In the genomic region with DNA sequence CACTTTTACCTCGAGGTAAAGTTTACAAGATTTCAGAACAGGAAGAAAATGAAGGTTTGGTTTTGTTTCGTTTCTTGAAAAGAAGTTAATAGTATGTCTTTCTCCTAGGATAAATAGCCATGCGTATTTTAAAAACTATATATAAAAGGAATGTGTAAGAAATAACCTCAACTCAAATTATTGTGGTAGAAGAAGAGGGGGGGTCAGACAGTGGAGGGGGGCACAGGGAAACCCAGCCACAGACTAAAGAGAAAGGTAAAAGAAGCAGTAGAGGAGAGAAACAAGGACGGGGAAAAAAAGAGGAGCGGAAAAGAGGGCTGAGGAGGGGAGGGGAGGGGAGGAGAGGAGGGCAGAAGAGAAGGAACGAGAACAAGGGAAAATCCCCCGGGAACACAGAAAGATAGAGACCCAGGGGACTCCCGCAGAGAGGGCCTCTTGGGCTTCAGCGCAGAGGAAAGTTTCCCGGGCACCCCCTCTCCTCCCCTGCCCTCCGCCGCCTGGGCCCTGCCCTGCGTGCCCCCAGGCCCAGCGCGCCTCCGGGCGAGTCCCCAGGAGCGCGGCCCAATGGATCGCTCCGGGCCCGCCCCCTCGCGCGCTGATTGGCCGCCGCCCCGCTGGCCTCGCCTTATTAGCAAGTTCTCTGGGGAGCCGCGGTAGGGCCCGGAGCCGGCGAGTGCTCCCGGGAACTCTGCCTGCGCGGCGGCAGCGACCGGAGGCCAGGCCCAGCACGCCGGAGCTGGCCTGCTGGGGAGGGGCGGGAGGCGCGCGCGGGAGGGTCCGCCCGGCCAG, we compare ENCODE assay signal across 1 cellular context.
TF ChIP-seq lines count a peak whose summit lies in the region.

Gene MSX1, plus strand, starts transcription at position 656 of the 789 bp plus-strand sequence. CDS start 235 bp downstream, outside the sequence.

TF ChIP-seq in HEK293, 187 proteins besides CTCF, POLR2A, EP300 and RAD21 (continued from another document):
- TF ChIP-seq, protein P1, sequence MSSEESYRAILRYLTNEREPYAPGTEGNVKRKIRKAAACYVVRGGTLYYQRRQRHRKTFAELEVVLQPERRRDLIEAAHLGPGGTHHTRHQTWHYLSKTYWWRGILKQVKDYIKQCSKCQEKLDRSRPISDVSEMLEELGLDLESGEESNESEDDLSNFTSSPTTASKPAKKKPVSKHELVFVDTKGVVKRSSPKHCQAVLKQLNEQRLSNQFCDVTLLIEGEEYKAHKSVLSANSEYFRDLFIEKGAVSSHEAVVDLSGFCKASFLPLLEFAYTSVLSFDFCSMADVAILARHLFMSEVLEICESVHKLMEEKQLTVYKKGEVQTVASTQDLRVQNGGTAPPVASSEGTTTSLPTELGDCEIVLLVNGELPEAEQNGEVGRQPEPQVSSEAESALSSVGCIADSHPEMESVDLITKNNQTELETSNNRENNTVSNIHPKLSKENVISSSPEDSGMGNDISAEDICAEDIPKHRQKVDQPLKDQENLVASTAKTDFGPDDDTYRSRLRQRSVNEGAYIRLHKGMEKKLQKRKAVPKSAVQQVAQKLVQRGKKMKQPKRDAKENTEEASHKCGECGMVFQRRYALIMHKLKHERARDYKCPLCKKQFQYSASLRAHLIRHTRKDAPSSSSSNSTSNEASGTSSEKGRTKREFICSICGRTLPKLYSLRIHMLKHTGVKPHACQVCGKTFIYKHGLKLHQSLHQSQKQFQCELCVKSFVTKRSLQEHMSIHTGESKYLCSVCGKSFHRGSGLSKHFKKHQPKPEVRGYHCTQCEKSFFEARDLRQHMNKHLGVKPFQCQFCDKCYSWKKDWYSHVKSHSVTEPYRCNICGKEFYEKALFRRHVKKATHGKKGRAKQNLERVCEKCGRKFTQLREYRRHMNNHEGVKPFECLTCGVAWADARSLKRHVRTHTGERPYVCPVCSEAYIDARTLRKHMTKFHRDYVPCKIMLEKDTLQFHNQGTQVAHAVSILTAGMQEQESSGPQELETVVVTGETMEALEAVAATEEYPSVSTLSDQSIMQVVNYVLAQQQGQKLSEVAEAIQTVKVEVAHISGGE (tag by site-specific recombination; conservative IDR thresholded peaks at IDR 0.05; ENCODE audit: low read depth) = 0 out of 2 replicates have a peak, but pooled peaks have one; percentile 33
- TF ChIP-seq ZNF629 (tag by site-specific recombination; IDR thresholded peaks at IDR 0.05) = no peak
- peak; percentile 73 for TF ChIP-seq ZNF366 (tag by site-specific recombination; conservative IDR thresholded peaks at IDR 0.05)
- 0 out of 2 replicates have a peak, but pooled peaks have one; percentile 18 for TF ChIP-seq SP7 (tag by site-specific recombination; IDR thresholded peaks at IDR 0.05)
- TF ChIP-seq ZBTB20 (tag by site-specific recombination; IDR thresholded peaks at IDR 0.05) = peak; percentile 59; the same call in 1 of the 2 replicates
- TF ChIP-seq SALL2 (tag by site-specific recombination; IDR thresholded peaks at IDR 0.05; ENCODE audit: borderline replicate concordance) = no peak
- peak; percentile 32; the same call in 1 of the 2 replicates for TF ChIP-seq ZNF561 (tag by site-specific recombination; IDR thresholded peaks at IDR 0.05; ENCODE audit: borderline replicate concordance)
- TF ChIP-seq HIC1 (tag by site-specific recombination; IDR thresholded peaks at IDR 0.05) = peak; percentile 78
- 0 out of 2 replicates have a peak, but pooled peaks have one; percentile 24 for TF ChIP-seq SP3 (tag by site-specific recombination; IDR thresholded peaks at IDR 0.05)
- peak; percentile 94 for TF ChIP-seq PRDM10 (tag by site-specific recombination; IDR thresholded peaks at IDR 0.05)
- peak; percentile 41; the same call in 1 of the 2 replicates for TF ChIP-seq ZNF76 (tag by site-specific recombination; IDR thresholded peaks at IDR 0.05; ENCODE audit: borderline replicate concordance, low read depth)
- TF ChIP-seq, protein P2, sequence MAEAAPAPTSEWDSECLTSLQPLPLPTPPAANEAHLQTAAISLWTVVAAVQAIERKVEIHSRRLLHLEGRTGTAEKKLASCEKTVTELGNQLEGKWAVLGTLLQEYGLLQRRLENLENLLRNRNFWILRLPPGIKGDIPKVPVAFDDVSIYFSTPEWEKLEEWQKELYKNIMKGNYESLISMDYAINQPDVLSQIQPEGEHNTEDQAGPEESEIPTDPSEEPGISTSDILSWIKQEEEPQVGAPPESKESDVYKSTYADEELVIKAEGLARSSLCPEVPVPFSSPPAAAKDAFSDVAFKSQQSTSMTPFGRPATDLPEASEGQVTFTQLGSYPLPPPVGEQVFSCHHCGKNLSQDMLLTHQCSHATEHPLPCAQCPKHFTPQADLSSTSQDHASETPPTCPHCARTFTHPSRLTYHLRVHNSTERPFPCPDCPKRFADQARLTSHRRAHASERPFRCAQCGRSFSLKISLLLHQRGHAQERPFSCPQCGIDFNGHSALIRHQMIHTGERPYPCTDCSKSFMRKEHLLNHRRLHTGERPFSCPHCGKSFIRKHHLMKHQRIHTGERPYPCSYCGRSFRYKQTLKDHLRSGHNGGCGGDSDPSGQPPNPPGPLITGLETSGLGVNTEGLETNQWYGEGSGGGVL (tag by site-specific recombination; IDR thresholded peaks at IDR 0.05) = peak; percentile 68; the same call in 1 of the 2 replicates
- no peak for TF ChIP-seq PBX3 (CRISPR knock-in tag; IDR thresholded peaks at IDR 0.05)
- TF ChIP-seq, protein P3, sequence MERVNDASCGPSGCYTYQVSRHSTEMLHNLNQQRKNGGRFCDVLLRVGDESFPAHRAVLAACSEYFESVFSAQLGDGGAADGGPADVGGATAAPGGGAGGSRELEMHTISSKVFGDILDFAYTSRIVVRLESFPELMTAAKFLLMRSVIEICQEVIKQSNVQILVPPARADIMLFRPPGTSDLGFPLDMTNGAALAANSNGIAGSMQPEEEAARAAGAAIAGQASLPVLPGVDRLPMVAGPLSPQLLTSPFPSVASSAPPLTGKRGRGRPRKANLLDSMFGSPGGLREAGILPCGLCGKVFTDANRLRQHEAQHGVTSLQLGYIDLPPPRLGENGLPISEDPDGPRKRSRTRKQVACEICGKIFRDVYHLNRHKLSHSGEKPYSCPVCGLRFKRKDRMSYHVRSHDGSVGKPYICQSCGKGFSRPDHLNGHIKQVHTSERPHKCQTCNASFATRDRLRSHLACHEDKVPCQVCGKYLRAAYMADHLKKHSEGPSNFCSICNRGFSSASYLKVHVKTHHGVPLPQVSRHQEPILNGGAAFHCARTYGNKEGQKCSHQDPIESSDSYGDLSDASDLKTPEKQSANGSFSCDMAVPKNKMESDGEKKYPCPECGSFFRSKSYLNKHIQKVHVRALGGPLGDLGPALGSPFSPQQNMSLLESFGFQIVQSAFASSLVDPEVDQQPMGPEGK (tag by site-specific recombination; IDR thresholded peaks at IDR 0.05) = peak; percentile 88
- peak; percentile 53 for TF ChIP-seq ZSCAN30 (tag by site-specific recombination; IDR thresholded peaks at IDR 0.05)
- TF ChIP-seq ZBTB8A (tag by site-specific recombination; IDR thresholded peaks at IDR 0.05) = peak; percentile 80
- no peak for TF ChIP-seq ZNF544 (tag by site-specific recombination; IDR thresholded peaks at IDR 0.05)
- TF ChIP-seq, protein P4, sequence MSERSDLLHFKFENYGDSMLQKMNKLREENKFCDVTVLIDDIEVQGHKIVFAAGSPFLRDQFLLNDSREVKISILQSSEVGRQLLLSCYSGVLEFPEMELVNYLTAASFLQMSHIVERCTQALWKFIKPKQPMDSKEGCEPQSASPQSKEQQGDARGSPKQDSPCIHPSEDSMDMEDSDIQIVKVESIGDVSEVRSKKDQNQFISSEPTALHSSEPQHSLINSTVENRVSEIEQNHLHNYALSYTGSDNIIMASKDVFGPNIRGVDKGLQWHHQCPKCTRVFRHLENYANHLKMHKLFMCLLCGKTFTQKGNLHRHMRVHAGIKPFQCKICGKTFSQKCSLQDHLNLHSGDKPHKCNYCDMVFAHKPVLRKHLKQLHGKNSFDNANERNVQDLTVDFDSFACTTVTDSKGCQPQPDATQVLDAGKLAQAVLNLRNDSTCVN (tag by site-specific recombination; optimal IDR thresholded peaks at IDR 0.05) = peak; percentile 65
- 0 out of 2 replicates have a peak, but pooled peaks have one; percentile 34 for TF ChIP-seq ZBTB10 (tag by site-specific recombination; IDR thresholded peaks at IDR 0.05)
- TF ChIP-seq ZIC2 (tag by site-specific recombination; IDR thresholded peaks at IDR 0.05) = peak; percentile 45; the same call in 1 of the 2 replicates
- peak; percentile 34; the same call in 1 of the 2 replicates for TF ChIP-seq ZNF610 (tag by site-specific recombination; IDR thresholded peaks at IDR 0.05; ENCODE audit: borderline replicate concordance)
- peak; percentile 90 for TF ChIP-seq GLIS1 (tag by site-specific recombination; IDR thresholded peaks at IDR 0.05)
- TF ChIP-seq, protein P5, sequence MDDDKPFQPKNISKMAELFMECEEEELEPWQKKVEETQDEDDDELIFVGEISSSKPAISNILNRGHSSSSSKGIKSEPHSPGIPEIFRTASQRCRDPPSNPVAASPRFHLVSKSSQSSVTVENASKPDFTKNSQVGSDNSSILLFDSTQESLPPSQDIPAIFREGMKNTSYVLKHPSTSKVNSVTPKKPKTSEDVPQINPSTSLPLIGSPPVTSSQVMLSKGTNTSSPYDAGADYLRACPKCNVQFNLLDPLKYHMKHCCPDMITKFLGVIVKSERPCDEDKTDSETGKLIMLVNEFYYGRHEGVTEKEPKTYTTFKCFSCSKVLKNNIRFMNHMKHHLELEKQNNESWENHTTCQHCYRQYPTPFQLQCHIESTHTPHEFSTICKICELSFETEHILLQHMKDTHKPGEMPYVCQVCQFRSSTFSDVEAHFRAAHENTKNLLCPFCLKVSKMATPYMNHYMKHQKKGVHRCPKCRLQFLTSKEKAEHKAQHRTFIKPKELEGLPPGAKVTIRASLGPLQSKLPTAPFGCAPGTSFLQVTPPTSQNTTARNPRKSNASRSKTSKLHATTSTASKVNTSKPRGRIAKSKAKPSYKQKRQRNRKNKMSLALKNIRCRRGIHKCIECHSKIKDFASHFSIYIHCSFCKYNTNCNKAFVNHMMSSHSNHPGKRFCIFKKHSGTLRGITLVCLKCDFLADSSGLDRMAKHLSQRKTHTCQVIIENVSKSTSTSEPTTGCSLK (tag by site-specific recombination; IDR thresholded peaks at IDR 0.05) = no peak
- 0 out of 2 replicates have a peak, but pooled peaks have one; percentile 11 for TF ChIP-seq PRDM1 (tag by site-specific recombination; IDR thresholded peaks at IDR 0.05)
- TF ChIP-seq ZNF335 (tag by site-specific recombination; conservative IDR thresholded peaks at IDR 0.05) = peak; percentile 82
- peak; percentile 62 for TF ChIP-seq IKZF3 (tag by site-specific recombination; IDR thresholded peaks at IDR 0.05)
- no peak for TF ChIP-seq ZNF114 (tag by site-specific recombination; IDR thresholded peaks at IDR 0.05)
TF ChIP-seq in HEK293: peak in this region for 28.
